ENCODE assay signal across 25 cellular contexts in genomic region chr5:62168882-62169281, GRCh38.
"Had no signal": no experiment of that assay in that cellular context is flagged by ENCODE, and none has a peak within 500 bp of the region (broad histone marks: within the 10 kb centered on the region; RNA-seq: fewer than 3 reads in every experiment).

No MANE protein-coding gene starts in this region.

- DNase-seq: activated CD4-positive, alpha-beta memory T cell treated with anti-CD3 and anti-CD28 coated beads, Interleukin-2, amount 10 ng/mL, durations not matched to agents 7 days and 5 days; activated CD4-positive, alpha-beta T cell treated with anti-CD3 and anti-CD28 coated beads for 36 hours; activated CD4-positive, alpha-beta T cell treated with anti-CD3 and anti-CD28 coated beads, Interleukin-2, amount 50 U/mL, for 1 hour; activated gamma-delta T cell; activated naive CD4-positive, alpha-beta T cell treated with anti-CD3 and anti-CD28 coated beads for 36 hours; activated T-cell treated with anti-CD3 and anti-CD28 coated beads for 4 hours; activated T-cell treated with anti-CD3 and anti-CD28 coated beads, Interleukin-2, amount 50 U/mL, for 48 hours; brain microvascular endothelial cell; Karpas-422; MM.1S; NCI-H146; NCI-H187 treated with DMSO at 0.1 percent for 48 hours; NCI-H2171 treated with DMSO at 0.1 percent for 48 hours; NCI-H226; NCI-H510A treated with DMSO at 0.1 percent for 48 hours; NCI-H82; NK-92 treated with Interleukin-12 subunit alpha and Interleukin-12 subunit beta, amount 100 ng/mL, for 24 hours; PC-3; SHP77 treated with DMSO at 0.1 percent for 48 hours; T-cell; T-helper 2 cell; T1000 had no signal

- H3K27me3 ChIP-seq: brain microvascular endothelial cell, cardiac muscle cell had no signal

- ATAC-seq: activated CD4-positive, alpha-beta T cell treated with anti-CD3 and anti-CD28 coated beads for 36 hours; activated T-helper 17 cell treated with anti-CD3 and anti-CD28 coated beads, Interleukin-2, amount 50 U/mL, for 72 hours; PC-3; T-cell had no signal

- H3K36me3 ChIP-seq: brain microvascular endothelial cell, cardiac muscle cell had no signal

- H3K27ac ChIP-seq: brain microvascular endothelial cell, cardiac muscle cell, VCaP had no signal

- H3K4me3 ChIP-seq: cardiac muscle cell had no signal
